41 cellular contexts compared by ENCODE assay signal in the genomic region with DNA sequence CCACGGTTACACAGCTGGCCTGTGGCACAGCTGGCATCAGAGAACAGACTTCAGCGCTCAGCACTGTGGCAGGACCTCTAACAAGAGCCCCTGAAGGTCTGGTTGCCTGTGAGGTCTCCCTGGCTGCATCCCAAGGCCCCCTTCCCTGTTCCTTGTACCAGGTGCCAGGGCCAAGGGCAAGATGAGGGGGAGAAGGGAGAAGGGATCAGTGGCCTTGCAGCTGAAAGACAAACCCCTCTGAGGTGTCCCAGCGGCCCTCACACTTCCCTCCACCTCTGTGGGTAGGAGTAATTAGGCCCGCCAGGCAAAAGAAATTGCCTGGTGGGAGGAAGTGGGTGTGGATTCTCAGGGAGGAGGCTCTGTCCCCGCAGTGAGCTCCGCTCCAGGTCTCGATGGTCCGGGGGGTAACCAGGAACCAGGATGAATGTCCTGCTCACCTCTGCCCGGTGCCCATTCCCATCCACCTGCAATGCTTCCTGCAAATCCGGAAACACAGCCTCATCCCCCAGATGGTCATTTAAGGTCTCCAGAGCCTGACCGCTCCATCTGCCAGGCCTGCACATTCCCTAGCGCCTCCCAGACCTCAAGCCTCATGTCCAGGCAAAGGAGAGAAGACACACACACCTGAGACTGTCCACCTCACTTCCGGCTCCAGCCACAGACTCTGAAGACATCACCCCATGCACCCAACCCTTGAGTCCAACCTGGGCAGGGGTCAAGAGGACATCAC. TPM values are rescaled to one million over a fixed set of nuclear protein-coding genes. Genes with fewer than 3 reads are reported as not detected.
"Had no signal": no experiment of that assay in that cellular context is flagged by ENCODE, and none has a peak within 500 bp of the region (broad histone marks: within the 10 kb centered on the region; RNA-seq: fewer than 3 reads in every experiment).

No MANE protein-coding gene starts in this region.

- ATAC-seq: activated CD4-positive, CD25-positive, alpha-beta regulatory T cell treated with anti-CD3 and anti-CD28 coated beads, Interleukin-2, amount 50 U/mL, for 24 hours; gastroesophageal sphincter; left colon; naive thymus-derived CD8-positive, alpha-beta T cell; pancreas; stimulated activated memory B cell treated with anti-CD40 and anti-IgM and Interleukin-4, amounts not matched to agents 10 μg/mL and 1 μg/mL and 100 μg/mL, for 72 hours; stimulated activated naive CD8-positive, alpha-beta T cell treated with anti-CD3 and anti-CD28 coated beads, Interleukin-15, amount 100 ng/mL, for 72 hours had no signal

- FAIRE-seq: kidney, pancreas, small intestine, TTC549 had no signal

- H3K4me3 ChIP-seq: ascending aorta, cardiac muscle cell, coronary artery, dorsolateral prefrontal cortex, gastroesophageal sphincter, pancreas, prostate gland, sigmoid colon, upper lobe of left lung had no signal

- H3K36me3 ChIP-seq: ascending aorta, cardiac muscle cell, gastroesophageal sphincter, pancreas, prostate gland, sigmoid colon, upper lobe of left lung had no signal

- H3K36me3 Mint-ChIP-seq: activated CD4-positive, alpha-beta memory T cell treated with anti-CD3 and anti-CD28 coated beads for 36 hours; activated naive CD8-positive, alpha-beta T cell treated with anti-CD3 and anti-CD28 coated beads for 36 hours; brain; immature natural killer cell; mesothelial cell of epicardium; naive thymus-derived CD8-positive, alpha-beta T cell; stimulated activated memory B cell treated with anti-CD40 and anti-IgM and Interleukin-4, amounts not matched to agents 10 μg/mL and 1 μg/mL and 100 μg/mL, for 72 hours had no signal

- DNase-seq: activated CD4-positive, alpha-beta memory T cell treated with anti-CD3 and anti-CD28 coated beads for 36 hours; activated CD4-positive, alpha-beta T cell treated with anti-CD3 and anti-CD28 coated beads for 48 hours; activated CD8-positive, alpha-beta memory T cell treated with anti-CD3 and anti-CD28 coated beads, Interleukin-2, amount 50 U/mL, for 4 hours; activated effector memory CD4-positive, alpha-beta T cell treated with anti-CD3 and anti-CD28 coated beads, Interleukin-2, amount 50 U/mL, for 16 hours; activated naive CD4-positive, alpha-beta T cell treated with anti-CD3 and anti-CD28 coated beads for 36 hours; activated naive CD8-positive, alpha-beta T cell treated with anti-CD3 and anti-CD28 coated beads for 36 hours; activated T-cell treated with anti-CD3 and anti-CD28 coated beads, Interleukin-2, amount 50 U/mL, for 1 hour; dorsolateral prefrontal cortex; effector memory CD4-positive, alpha-beta T cell; head of caudate nucleus; hypothalamus; immature natural killer cell; kidney; left colon; naive thymus-derived CD8-positive, alpha-beta T cell; pancreas; retina; sigmoid colon; small intestine; stimulated activated CD4-positive, alpha-beta T cell treated with anti-CD3 and anti-CD28 coated beads, Interleukin-1b, Interleukin-23, amount 100 ng/mL, for 48 hours; stimulated activated CD4-positive, alpha-beta T cell treated with anti-CD3 and anti-CD28 coated beads, Interleukin-4, amount 100 ng/mL, for 4 hours; stimulated activated CD8-positive, alpha-beta memory T cell treated with anti-CD3 and anti-CD28 coated beads, Interleukin-4, amount 100 ng/mL, for 48 hours; stimulated activated naive CD8-positive, alpha-beta T cell treated with anti-CD3 and anti-CD28 coated beads, Interleukin-15, amount 100 ng/mL, for 72 hours; substantia nigra; T-helper 9 cell; upper lobe of left lung had no signal

- H3K9me3 ChIP-seq: ascending aorta, gastroesophageal sphincter, pancreas, prostate gland, sigmoid colon, upper lobe of left lung had no signal

- H3K4me3 Mint-ChIP-seq: activated CD4-positive, alpha-beta memory T cell treated with anti-CD3 and anti-CD28 coated beads for 36 hours; activated naive CD4-positive, alpha-beta T cell treated with anti-CD3 and anti-CD28 coated beads for 36 hours; activated naive CD8-positive, alpha-beta T cell treated with anti-CD3 and anti-CD28 coated beads for 36 hours; stimulated activated memory B cell treated with anti-CD40 and anti-IgM and Interleukin-4, amounts not matched to agents 10 μg/mL and 1 μg/mL and 100 μg/mL, for 72 hours; stimulated activated naive CD8-positive, alpha-beta T cell treated with anti-CD3 and anti-CD28 coated beads, Interleukin-15, amount 100 ng/mL, for 72 hours had no signal

- H3K27ac Mint-ChIP-seq: activated CD4-positive, alpha-beta memory T cell treated with anti-CD3 and anti-CD28 coated beads for 36 hours; activated naive CD4-positive, alpha-beta T cell treated with anti-CD3 and anti-CD28 coated beads for 36 hours; activated naive CD8-positive, alpha-beta T cell treated with anti-CD3 and anti-CD28 coated beads for 36 hours; activated T-helper 1 cell treated with anti-CD3 and anti-CD28 coated beads, Interleukin-12 subunit alpha, Interleukin-12 subunit beta, Interleukin-2, Interleukin-4 antibody, amounts not matched to agents 30 ng/mL and 10 ng/mL and 1 ng/mL, durations not matched to agents 14 hours and 24 hours and 36 hours; brain; immature natural killer cell; mesothelial cell of epicardium; stimulated activated memory B cell treated with anti-CD40 and anti-IgM and Interleukin-4, amounts not matched to agents 10 μg/mL and 1 μg/mL and 100 μg/mL, for 72 hours; stimulated activated naive CD8-positive, alpha-beta T cell treated with anti-CD3 and anti-CD28 coated beads, Interleukin-15, amount 100 ng/mL, for 72 hours had no signal

- H3K27ac ChIP-seq: ascending aorta, cardiac muscle cell, coronary artery, dorsolateral prefrontal cortex, gastroesophageal sphincter, pancreas, prostate gland, sigmoid colon, upper lobe of left lung, VCaP had no signal

- H3K9me3 Mint-ChIP-seq: activated CD4-positive, alpha-beta memory T cell treated with anti-CD3 and anti-CD28 coated beads for 36 hours; activated naive CD4-positive, alpha-beta T cell treated with anti-CD3 and anti-CD28 coated beads for 36 hours; activated naive CD8-positive, alpha-beta T cell treated with anti-CD3 and anti-CD28 coated beads for 36 hours; activated T-helper 1 cell treated with anti-CD3 and anti-CD28 coated beads, Interleukin-12 subunit alpha, Interleukin-12 subunit beta, Interleukin-2, Interleukin-4 antibody, amounts not matched to agents 30 ng/mL and 10 ng/mL and 1 ng/mL, durations not matched to agents 14 hours and 24 hours and 36 hours; brain; immature natural killer cell; mesothelial cell of epicardium; naive thymus-derived CD8-positive, alpha-beta T cell; stimulated activated memory B cell treated with anti-CD40 and anti-IgM and Interleukin-4, amounts not matched to agents 10 μg/mL and 1 μg/mL and 100 μg/mL, for 72 hours; stimulated activated naive CD8-positive, alpha-beta T cell treated with anti-CD3 and anti-CD28 coated beads, Interleukin-15, amount 100 ng/mL, for 72 hours had no signal

- H3K4me1 ChIP-seq: prostate gland had no signal

RNA-seq across cellular contexts. Expression of a gene that starts 22.7 kb away (rescaled TPM):
- total RNA-seq: ascending aorta, fibroblast of lung, fibroblast of villous mesenchyme, sigmoid colon had no signal
- polyA plus RNA-seq: fibroblast of lung, liver had no signal
